In the genomic region with DNA sequence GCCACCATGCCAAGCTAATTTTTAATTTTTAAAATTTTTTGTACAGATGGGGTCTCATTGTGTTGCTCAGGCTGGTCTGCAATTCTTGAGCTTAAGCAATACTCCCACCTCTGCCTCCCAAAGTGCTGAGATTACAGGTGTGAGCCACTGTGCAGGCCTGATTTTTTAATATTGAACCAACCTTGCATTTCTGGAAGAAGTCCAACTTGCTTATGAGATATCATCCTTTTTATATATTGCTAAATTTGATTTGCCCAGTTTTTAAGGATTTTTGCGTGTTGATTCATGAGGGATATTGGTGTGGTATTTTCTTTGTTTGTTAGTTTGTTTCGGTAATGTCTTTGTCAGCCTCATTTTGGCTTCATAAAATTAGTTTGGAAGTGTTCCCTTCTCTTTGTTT, we compare ENCODE assay signal across 13 cellular contexts.
A peak's percentile ranks its signal among the peaks of the same experiment; 100 is the strongest.
DNase-seq lines count a peak whose midpoint lies in the region; ATAC-seq and TF ChIP-seq lines count a peak whose summit lies in the region.
"Had no signal": no experiment of that assay in that cellular context is flagged by ENCODE, and none has a peak within 500 bp of the region (broad histone marks: within the 10 kb centered on the region; RNA-seq: fewer than 3 reads in every experiment).

No MANE protein-coding gene starts in this region.

- ATAC-seq in sciatic nerve = no peak
- ATAC-seq: CD8-positive, alpha-beta T cell; GM23338 had no signal

- H3K4me1 ChIP-seq in mammary epithelial cell (ENCODE audit: insufficient read depth, low read length) = peaks cover 20% of the 10 kb centered on the region
- no peaks in the 10 kb centered on the region for H3K4me1 ChIP-seq in colonic mucosa
- H3K4me1 ChIP-seq in SJCRH30 = peaks cover 16% of the 10 kb centered on the region

- peaks cover 17% of the 10 kb centered on the region for H3K36me3 Mint-ChIP-seq in MCF 10A (ENCODE audit: insufficient read depth, unreplicated experiment)
- H3K36me3 Mint-ChIP-seq: CD8-positive, alpha-beta T cell had no signal

- H3K27ac ChIP-seq in mammary epithelial cell (ENCODE audit: insufficient read depth, low read depth, low read length) = no peak overlapping the region
- H3K27ac ChIP-seq in colonic mucosa = no peak overlapping the region
- H3K27ac ChIP-seq in SJCRH30 = no peak overlapping the region
- H3K27ac ChIP-seq: BLaER1 treated with 17β-estradiol and CSF1 and Interleukin-3, amounts not matched to agents 10 nM and 100 nM had no signal

- H3K9ac ChIP-seq in mammary epithelial cell (ENCODE audit: insufficient read depth, low read length) (no peak overlapping the region), colonic mucosa (ENCODE audit: low read depth in 2 of 2, low read length in 2 of 2) (no peak overlapping the region)
- H3K9ac ChIP-seq: BLaER1 treated with 17β-estradiol and CSF1 and Interleukin-3, amounts not matched to agents 10 nM and 100 nM had no signal

- H3K4me3 Mint-ChIP-seq in MCF 10A (ENCODE audit: unreplicated experiment) = no peak overlapping the region
- H3K4me3 Mint-ChIP-seq: B cell; CD8-positive, alpha-beta T cell; GM23338 had no signal

- no peaks in the 10 kb centered on the region for H3K27me3 Mint-ChIP-seq in MCF 10A (ENCODE audit: insufficient read depth, unreplicated experiment)
- H3K27me3 Mint-ChIP-seq: B cell had no signal

- POLR2A ChIA-PET in MCF 10A (lab: Yijun Ruan, JAX) = interaction anchor here (1.3 kb wide), 1 partner anchor 84 kb away, joined by 4 read pairs; no protein-coding TSS in a partner anchor

- H3K27me3 ChIP-seq in mammary epithelial cell (ENCODE audit: insufficient read depth, low read length) (no peaks in the 10 kb centered on the region), colonic mucosa (no peaks in the 10 kb centered on the region), SJCRH30 (no peaks in the 10 kb centered on the region)
- H3K27me3 ChIP-seq: BLaER1 treated with 17β-estradiol and CSF1 and Interleukin-3, amounts not matched to agents 10 nM and 100 nM had no signal

- dilution Hi-C loops in mammary epithelial cell (cut with HindIII; ENCODE audit: low sequenced_read_pairs) = no loop called here

- no peak overlapping the region for H3K27ac Mint-ChIP-seq in MCF 10A (ENCODE audit: low read depth, unreplicated experiment)
- H3K27ac Mint-ChIP-seq: B cell; CD8-positive, alpha-beta T cell; GM23338 had no signal

- in situ Hi-C loops in mammary epithelial cell (cut with MboI; ENCODE audit: low sequenced_read_pairs in 2 of 2) = no loop called here

- no peak overlapping the region for H3K4me2 ChIP-seq in mammary epithelial cell (ENCODE audit: insufficient read depth, low read depth, low read length)
- H3K4me2 ChIP-seq: BLaER1 treated with 17β-estradiol and CSF1 and Interleukin-3, amounts not matched to agents 10 nM and 100 nM; GM23338 had no signal

- no peak overlapping the region for H2AFZ ChIP-seq in mammary epithelial cell (ENCODE audit: low read depth, low read length)
- H2AFZ ChIP-seq: GM23338 had no signal

- H3K36me3 ChIP-seq in mammary epithelial cell (ENCODE audit: insufficient read depth, low read length) = peaks cover 17% of the 10 kb centered on the region
- no peaks in the 10 kb centered on the region for H3K36me3 ChIP-seq in colonic mucosa
- no peaks in the 10 kb centered on the region for H3K36me3 ChIP-seq in SJCRH30

- TF ChIP-seq CTCF in mammary epithelial cell (conservative IDR thresholded peaks at IDR 0.05 in 1 of 2, IDR thresholded peaks at IDR 0.05 in 1 of 2; ENCODE audit: extremely low read depth in 1 of 2, insufficient read depth in 1 of 2, low read depth in 1 of 2, low read length in 2 of 2) = no peak
- TF ChIP-seq CTCF in MCF 10A (IDR thresholded peaks at IDR 0.05; ENCODE audit: unreplicated experiment) = no peak
- no peak for TF ChIP-seq CTCF in colonic mucosa (IDR thresholded peaks at IDR 0.05)

- 54% methylated on average over 2 of the region's 2 CpGs for WGBS in mammary epithelial cell (ENCODE audit: low coverage, missing lambda C conversion rate)

- peaks cover 14% of the 10 kb centered on the region for H3K4me1 Mint-ChIP-seq in MCF 10A (ENCODE audit: insufficient read depth, unreplicated experiment)

- H3K9me3 ChIP-seq in mammary epithelial cell (replicated peaks; ENCODE audit: insufficient read depth, low read length) = peaks cover 6% of the 10 kb centered on the region
- no peaks in the 10 kb centered on the region for H3K9me3 ChIP-seq in colonic mucosa
- peaks cover 7% of the 10 kb centered on the region for H3K9me3 ChIP-seq in SJCRH30 (replicated peaks)

- intact Hi-C loops in mammary epithelial cell (cut with micrococcal nuclease) = loop anchor here (10.0 kb wide), 1 partner anchor 678 kb away; no protein-coding TSS in a partner anchor
- intact Hi-C loops in MCF 10A (cut with micrococcal nuclease) = loop anchor here (10.0 kb wide), 1 partner anchor 678 kb away; no protein-coding TSS in a partner anchor
- intact Hi-C loops in colonic mucosa (cut with DNase I) = no loop called here
- intact Hi-C loops in sciatic nerve (cut with DNase I) = no loop called here

- H4K20me1 ChIP-seq in mammary epithelial cell (ENCODE audit: insufficient read depth, low read length) = peaks cover 6% of the 10 kb centered on the region

- BruUV-seq in mammary epithelial cell (replicated peaks; lab: Mats Ljungman, UMichigan) (TSS peak; percentile 8), MCF 10A (replicated peaks; lab: Mats Ljungman, UMichigan) (no TSS peak)

- no peaks in the 10 kb centered on the region for H3K9me3 Mint-ChIP-seq in MCF 10A (ENCODE audit: unreplicated experiment)
- H3K9me3 Mint-ChIP-seq: CD8-positive, alpha-beta T cell had no signal

- DNase-seq in mammary epithelial cell (no peak), MCF 10A (ENCODE audit: unreplicated experiment) (no peak), colonic mucosa (peak; percentile 4), sciatic nerve (ENCODE audit: low spot score) (peak; percentile 3), SJCRH30 (no peak), NCI-H1105 (lab: John Stamatoyannopoulos, UW) (no peak)
- DNase-seq: Calu3, DMS53, HCEC 1CT had no signal

- CTCF ChIA-PET in mammary epithelial cell (lab: Charles Lee; ENCODE audit: low non-redundant PET) = no interaction called here
- CTCF ChIA-PET in MCF 10A (lab: Yijun Ruan, JAX) = interaction anchor here (0.5 to 0.6 kb wide), 2 partner anchors 61 to 276 kb away, joined by 3 to 4 read pairs; no protein-coding TSS in a partner anchor

- H3K4me3 ChIP-seq in mammary epithelial cell (replicated peaks in 1 of 3; ENCODE audit: insufficient read depth in 1 of 3, low read depth in 2 of 3, low read length in 3 of 3) (no peak overlapping the region), colonic mucosa (no peak overlapping the region), SJCRH30 (no peak overlapping the region)
- H3K4me3 ChIP-seq: BLaER1 treated with 17β-estradiol and CSF1 and Interleukin-3, amounts not matched to agents 10 nM and 100 nM; GM23338 had no signal

- H3K79me2 ChIP-seq in mammary epithelial cell (ENCODE audit: insufficient read depth, low read length) = peaks cover 94% of the 10 kb centered on the region

Comparison
In these comparisons a context has a peak if more than half of its experiments do, and no peak if none do; other contexts are left out.
1. DNase-seq: peak in colonic mucosa (single experiment) and sciatic nerve (single experiment); none in mammary epithelial cell (single experiment), MCF 10A (single experiment), SJCRH30 (0 of 2) and NCI-H1105 (single experiment).
2. intact Hi-C loops: an anchor here in mammary epithelial cell (10.0 kb wide) and MCF 10A (10.0 kb wide); none called in colonic mucosa and sciatic nerve.